In the genomic region with DNA sequence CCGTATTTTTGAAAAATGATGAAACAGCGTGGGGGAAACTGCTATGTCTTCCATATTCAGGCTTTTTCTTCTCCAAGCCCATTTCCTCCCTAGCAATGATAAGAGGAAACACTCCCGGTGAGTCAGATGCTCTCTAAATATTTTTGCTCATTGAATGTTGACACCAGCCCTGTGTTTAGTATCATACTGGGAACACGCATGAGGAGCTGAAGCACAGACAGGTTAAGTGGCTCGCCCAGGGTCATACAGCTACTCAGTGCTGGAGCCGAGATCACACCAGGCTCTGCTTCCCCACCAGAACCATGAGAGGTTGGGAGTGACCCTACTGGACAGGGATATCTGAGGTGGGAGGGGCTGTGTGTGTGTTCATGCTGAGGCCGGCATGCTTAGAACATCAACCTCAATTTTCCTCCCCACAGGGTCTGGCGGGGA, we compare ENCODE assay signal across 8 cellular contexts. TPM values are rescaled to one million over a fixed set of nuclear protein-coding genes. Genes with fewer than 3 reads are reported as not detected.
DNase-seq lines count a peak whose midpoint lies in the region; TF ChIP-seq lines count a peak whose summit lies in the region.

No MANE protein-coding gene starts in this region.

- TF ChIP-seq CTCF in mesothelial cell of epicardium (IDR thresholded peaks at IDR 0.05; ENCODE audit: unreplicated experiment) (no peak), sigmoid colon (IDR thresholded peaks at IDR 0.05) (no peak)

- WGBS in sigmoid colon, 2 donors, result 66 to 74% methylated on average over 8 of the region's 8 CpGs

- no peak for TF ChIP-seq POLR2A in sigmoid colon (IDR thresholded peaks at IDR 0.05)

- peaks cover 11% of the 10 kb centered on the region for H3K4me1 Mint-ChIP-seq in mesothelial cell of epicardium

- TF ChIP-seq EP300 in sigmoid colon (IDR thresholded peaks at IDR 0.05), result no peak

- H3K4me3 ChIP-seq in sigmoid colon, result no peak overlapping the region

- peaks cover 0 to 8% (median 3%) of the 10 kb centered on the region in 4 donors for H3K4me1 ChIP-seq in sigmoid colon

- intact Hi-C loops in sigmoid colon (cut with DNase I), result loop anchor here (2.0 kb wide), 1 partner anchor 58 kb away; no protein-coding TSS in a partner anchor

- peaks cover 0 to 9% (median 9%) of the 10 kb centered on the region in 3 donors for H3K27me3 ChIP-seq in sigmoid colon

- no peaks in the 10 kb centered on the region for H3K36me3 ChIP-seq in sigmoid colon

- no peaks in the 10 kb centered on the region for H3K9me3 ChIP-seq in sigmoid colon

- H3K4me3 Mint-ChIP-seq in mesothelial cell of epicardium, result no peak overlapping the region

- in situ Hi-C loops in Caki2 (cut with HindIII; ENCODE audit: low pct_unique_long_range_greater_than_20kb, low sequenced_read_pairs), result no loop called here

- H3K27ac Mint-ChIP-seq in mesothelial cell of epicardium, result peak overlapping the region; percentile 71

- peaks cover 10% of the 10 kb centered on the region for H3K9me3 Mint-ChIP-seq in mesothelial cell of epicardium

- no peak overlapping the region for H3K27ac ChIP-seq in sigmoid colon

- no peaks in the 10 kb centered on the region for H3K36me3 Mint-ChIP-seq in mesothelial cell of epicardium

- DNase-seq in Caki2 (ENCODE audit: low read depth), result peak; percentile 42
- peak; percentile 67 for DNase-seq in HS-5 (ENCODE audit: low read depth)
- peak; percentile 12 for DNase-seq in amniotic stem cell (lab: John Stamatoyannopoulos, UW)
- no peak for DNase-seq in mesothelial cell of epicardium (ENCODE audit: low spot score in 2 of 2, unreplicated experiment in 2 of 2)
- DNase-seq in SIG-M5 (lab: John Stamatoyannopoulos, UW), result no peak
- no peak for DNase-seq in DMS153 (lab: John Stamatoyannopoulos, UW)
- no peak for DNase-seq in NCI-H187 treated with DMSO at 0.1 percent for 48 hours (lab: John Stamatoyannopoulos, UW)
- no peak for DNase-seq in sigmoid colon

- peaks cover 2% of the 10 kb centered on the region for H3K27me3 Mint-ChIP-seq in mesothelial cell of epicardium (ENCODE audit: low read depth)

RNA-seq across cellular contexts. Expression of a gene that starts 37.8 kb away (rescaled TPM):
- total RNA-seq in Caki2 (2014; rRNA removed; shearing (Covaris generic); ENCODE audit: low replicate concordance), result 32.2 and 37.7 TPM in 2 replicates
- total RNA-seq in mesothelial cell of epicardium (65.8 to 67.1 TPM (median 66.9 TPM) in 3 replicates), sigmoid colon (1 to 10 TPM; 5.0 to 8.0 (median 6.7) TPM)
- 10 to 100 TPM in 1 of 3 donors, 1 to 10 TPM in 2; 5.3 to 36.3 (median 7.8) TPM for polyA plus RNA-seq in sigmoid colon

RNA-seq across cellular contexts. Expression of a gene that starts 48.2 kb away (rescaled TPM):
- total RNA-seq in Caki2 (2014; rRNA removed; shearing (Covaris generic); ENCODE audit: low replicate concordance), result not detected in 2 replicates
- total RNA-seq in mesothelial cell of epicardium, result 1.1 to 1.3 TPM (median 1.3 TPM) in 3 replicates
- total RNA-seq in sigmoid colon, result under 1 TPM in 1 of 4 donors, not detected in 3; 0.36 TPM
- 1 to 10 TPM in 1 of 3 donors, under 1 TPM in 2; 0.60 to 4.0 (median 0.69) TPM for polyA plus RNA-seq in sigmoid colon

RNA-seq across cellular contexts. Expression of a gene that starts 54.3 kb away (rescaled TPM):
- 22.2 and 23.1 TPM in 2 replicates for total RNA-seq in Caki2 (2014; rRNA removed; shearing (Covaris generic); ENCODE audit: low replicate concordance)
- total RNA-seq in mesothelial cell of epicardium, result 30.6 to 31.9 TPM (median 31.3 TPM) in 3 replicates
- total RNA-seq in sigmoid colon, result 10 to 100 TPM; 17.8 to 46.8 (median 21.0) TPM
- polyA plus RNA-seq in sigmoid colon, result 1 to 10 TPM; 1.6 to 4.0 (median 2.4) TPM

Comparison
In these comparisons a context has a peak if more than half of its experiments do, and no peak if none do; other contexts are left out.
1. DNase-seq: peak in Caki2 (single experiment), HS-5 (single experiment) and amniotic stem cell (single experiment); none in mesothelial cell of epicardium (0 of 2), SIG-M5 (single experiment), DMS153 (single experiment), NCI-H187 treated with DMSO at 0.1 percent for 48 hours (single experiment) and sigmoid colon (single experiment).